13 cellular contexts compared by ENCODE assay signal in the genomic region with DNA sequence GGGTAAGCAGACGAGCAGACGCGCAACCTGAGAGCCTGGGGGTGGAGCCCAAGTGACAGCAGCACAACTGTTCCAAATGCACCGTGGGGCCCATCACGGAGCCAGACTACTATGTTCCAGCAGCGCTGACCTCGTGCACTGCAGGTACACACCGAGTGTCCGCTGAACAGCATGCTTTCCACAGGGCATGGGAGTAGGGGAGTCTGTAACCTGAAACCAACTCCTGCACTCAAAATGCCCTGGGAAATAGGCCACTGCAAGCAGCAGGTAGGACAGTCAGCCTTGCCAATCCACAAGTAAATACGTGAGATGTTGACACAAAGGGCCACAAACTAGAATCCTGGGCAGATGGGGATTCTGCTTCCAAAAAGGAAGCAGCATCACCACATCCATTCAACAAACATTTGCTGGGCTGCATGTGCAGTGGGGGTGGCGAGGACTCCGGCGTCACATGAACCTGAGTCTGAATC.
DNase-seq lines count a peak whose midpoint lies in the region; ATAC-seq and TF ChIP-seq lines count a peak whose summit lies in the region.
"Had no signal": no experiment of that assay in that cellular context is flagged by ENCODE, and none has a peak within 500 bp of the region (broad histone marks: within the 10 kb centered on the region; RNA-seq: fewer than 3 reads in every experiment).

No MANE protein-coding gene starts in this region.

- WGBS in sigmoid colon, 2 donors: 87% methylated on average over 13 of the region's 13 CpGs

- DNase-seq in NCI-H2029 (lab: John Stamatoyannopoulos, UW) (peak; percentile 78), WTC11 (ENCODE audit: low spot score) (no peak), sigmoid colon (peak; percentile 58), GDM1 (lab: John Stamatoyannopoulos, UW) (no peak), T-helper 9 cell (no peak)
- DNase-seq in activated CD4-positive, alpha-beta T cell treated with anti-CD3 and anti-CD28 coated beads for 4 hours: no peak
- DNase-seq: activated effector memory CD4-positive, alpha-beta T cell treated with anti-CD3 and anti-CD28 coated beads, Interleukin-2, amount 50 U/mL, for 16 hours; CD8-positive, alpha-beta memory T cell; substantia nigra; SW 1271 had no signal

- no peak overlapping the region for H3K4me3 Mint-ChIP-seq in WTC11
- H3K4me3 Mint-ChIP-seq: brain; CD8-positive, alpha-beta memory T cell; natural killer cell treated with Interleukin-12 subunit alpha and Interleukin-12 subunit beta and Interleukin-15 and Interleukin-18, amount 100 ng/mL, for 72 hours had no signal

- intact Hi-C loops in sigmoid colon (cut with DNase I): loop anchor here (5.0 kb wide), 1 partner anchor 36 kb away; no protein-coding TSS in a partner anchor

- H3K36me3 Mint-ChIP-seq in WTC11: peaks cover 7% of the 10 kb centered on the region

- POLR2A ChIA-PET in HEK293 (lab: Yijun Ruan, JAX) (no interaction called here), WTC11 (lab: Charles Lee) (no interaction called here)

- no peaks in the 10 kb centered on the region for H3K27me3 Mint-ChIP-seq in WTC11 (ENCODE audit: low read depth)
- H3K27me3 Mint-ChIP-seq: brain; natural killer cell treated with Interleukin-12 subunit alpha and Interleukin-12 subunit beta and Interleukin-15 and Interleukin-18, amount 100 ng/mL, for 72 hours had no signal

- H3K9me3 Mint-ChIP-seq in WTC11: no peaks in the 10 kb centered on the region
- H3K9me3 Mint-ChIP-seq: CD8-positive, alpha-beta memory T cell; natural killer cell treated with Interleukin-12 subunit alpha and Interleukin-12 subunit beta and Interleukin-15 and Interleukin-18, amount 100 ng/mL, for 72 hours had no signal

- H3K4me1 ChIP-seq in HEK293 (ENCODE audit: control insufficient read depth, insufficient read depth, low read length) (peaks cover 6% of the 10 kb centered on the region; the same call in 1 of the 2 replicates), sigmoid colon (peaks cover 0 to 61% (median 54%) of the 10 kb centered on the region in 4 donors)

- peaks cover 12 to 78% of the 10 kb centered on the region in 2 experiments for H3K36me3 ChIP-seq in HEK293 (ENCODE audit: control insufficient read depth in 2 of 2, insufficient read depth in 1 of 2, low read length in 2 of 2)
- peaks cover 9 to 40% (median 22%) of the 10 kb centered on the region in 4 donors for H3K36me3 ChIP-seq in sigmoid colon

- H3K4me3 ChIP-seq in HEK293 (ENCODE audit: low read depth, low read length) (no peak overlapping the region), sigmoid colon (no peak overlapping the region)

- H3K27ac Mint-ChIP-seq in WTC11: no peak overlapping the region

- ATAC-seq in WTC11: no peak

- peaks cover 16% of the 10 kb centered on the region for H3K4me1 Mint-ChIP-seq in WTC11

- H3K9me3 ChIP-seq in HEK293 (ENCODE audit: control insufficient read depth, insufficient read depth, low read depth, low read length) (no peaks in the 10 kb centered on the region), sigmoid colon (no peaks in the 10 kb centered on the region)

- CTCF ChIA-PET in HEK293 (lab: Yijun Ruan, JAX) (interaction anchor here (0.5 to 5.6 kb wide), 5 partner anchors 44 to 1521 kb away, joined by 3 to 44 read pairs (median 5); no protein-coding TSS in a partner anchor), WTC11 (lab: Charles Lee) (interaction anchor here (1.0 to 4.0 kb wide), 2 partner anchors 95 to 104 kb away, joined by 3 to 33 read pairs; no protein-coding TSS in a partner anchor)

- TF ChIP-seq CTCF in HEK293 (tag by site-specific recombination; IDR thresholded peaks at IDR 0.05) (no peak), WTC11 (IDR thresholded peaks at IDR 0.05) (no peak), sigmoid colon (IDR thresholded peaks at IDR 0.05) (no peak)

- no peaks in the 10 kb centered on the region for H3K27me3 ChIP-seq in sigmoid colon

- H3K27ac ChIP-seq in HEK293 (ENCODE audit: extremely low read depth, low read depth, low read length) (no peak overlapping the region), sigmoid colon (peak overlapping the region in 2 of 4 donors; percentile 74 to 78)

- TF ChIP-seq POLR2A in sigmoid colon (IDR thresholded peaks at IDR 0.05): no peak

- TF ChIP-seq EP300 in sigmoid colon (IDR thresholded peaks at IDR 0.05): no peak

TF ChIP-seq in HEK293, 187 proteins besides CTCF, POLR2A, EP300 and RAD21 (continues in another document):
- TF ChIP-seq ZNF175 (tag by site-specific recombination; IDR thresholded peaks at IDR 0.05) (no peak), ZNF549 (tag by site-specific recombination; IDR thresholded peaks at IDR 0.05) (no peak), ZNF600 (tag by site-specific recombination; IDR thresholded peaks at IDR 0.05) (no peak), SCRT2 (tag by site-specific recombination; IDR thresholded peaks at IDR 0.05) (peak; percentile 63), ZNF776 (tag by site-specific recombination; IDR thresholded peaks at IDR 0.05; ENCODE audit: borderline replicate concordance) (no peak), WT1 (tag by site-specific recombination; IDR thresholded peaks at IDR 0.05) (peak; percentile 49; the same call in 1 of the 2 replicates)
- TF ChIP-seq, protein P1, sequence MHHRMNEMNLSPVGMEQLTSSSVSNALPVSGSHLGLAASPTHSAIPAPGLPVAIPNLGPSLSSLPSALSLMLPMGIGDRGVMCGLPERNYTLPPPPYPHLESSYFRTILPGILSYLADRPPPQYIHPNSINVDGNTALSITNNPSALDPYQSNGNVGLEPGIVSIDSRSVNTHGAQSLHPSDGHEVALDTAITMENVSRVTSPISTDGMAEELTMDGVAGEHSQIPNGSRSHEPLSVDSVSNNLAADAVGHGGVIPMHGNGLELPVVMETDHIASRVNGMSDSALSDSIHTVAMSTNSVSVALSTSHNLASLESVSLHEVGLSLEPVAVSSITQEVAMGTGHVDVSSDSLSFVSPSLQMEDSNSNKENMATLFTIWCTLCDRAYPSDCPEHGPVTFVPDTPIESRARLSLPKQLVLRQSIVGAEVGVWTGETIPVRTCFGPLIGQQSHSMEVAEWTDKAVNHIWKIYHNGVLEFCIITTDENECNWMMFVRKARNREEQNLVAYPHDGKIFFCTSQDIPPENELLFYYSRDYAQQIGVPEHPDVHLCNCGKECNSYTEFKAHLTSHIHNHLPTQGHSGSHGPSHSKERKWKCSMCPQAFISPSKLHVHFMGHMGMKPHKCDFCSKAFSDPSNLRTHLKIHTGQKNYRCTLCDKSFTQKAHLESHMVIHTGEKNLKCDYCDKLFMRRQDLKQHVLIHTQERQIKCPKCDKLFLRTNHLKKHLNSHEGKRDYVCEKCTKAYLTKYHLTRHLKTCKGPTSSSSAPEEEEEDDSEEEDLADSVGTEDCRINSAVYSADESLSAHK (tag by site-specific recombination; IDR thresholded peaks at IDR 0.05): no peak

TF ChIP-seq in WTC11, 78 proteins besides CTCF, POLR2A, EP300 and RAD21:
- TF ChIP-seq SMAD4 (CRISPR knock-in tag; IDR thresholded peaks at IDR 0.05) (no peak), FOXJ3 (CRISPR knock-in tag; IDR thresholded peaks at IDR 0.05; ENCODE audit: borderline replicate concordance) (no peak), ZNF121 (CRISPR knock-in tag; IDR thresholded peaks at IDR 0.05) (0 out of 2 replicates have a peak, but pooled peaks have one; percentile 35), ZNF138 (CRISPR knock-in tag; conservative IDR thresholded peaks at IDR 0.05) (no peak)
- TF ChIP-seq, protein P2, sequence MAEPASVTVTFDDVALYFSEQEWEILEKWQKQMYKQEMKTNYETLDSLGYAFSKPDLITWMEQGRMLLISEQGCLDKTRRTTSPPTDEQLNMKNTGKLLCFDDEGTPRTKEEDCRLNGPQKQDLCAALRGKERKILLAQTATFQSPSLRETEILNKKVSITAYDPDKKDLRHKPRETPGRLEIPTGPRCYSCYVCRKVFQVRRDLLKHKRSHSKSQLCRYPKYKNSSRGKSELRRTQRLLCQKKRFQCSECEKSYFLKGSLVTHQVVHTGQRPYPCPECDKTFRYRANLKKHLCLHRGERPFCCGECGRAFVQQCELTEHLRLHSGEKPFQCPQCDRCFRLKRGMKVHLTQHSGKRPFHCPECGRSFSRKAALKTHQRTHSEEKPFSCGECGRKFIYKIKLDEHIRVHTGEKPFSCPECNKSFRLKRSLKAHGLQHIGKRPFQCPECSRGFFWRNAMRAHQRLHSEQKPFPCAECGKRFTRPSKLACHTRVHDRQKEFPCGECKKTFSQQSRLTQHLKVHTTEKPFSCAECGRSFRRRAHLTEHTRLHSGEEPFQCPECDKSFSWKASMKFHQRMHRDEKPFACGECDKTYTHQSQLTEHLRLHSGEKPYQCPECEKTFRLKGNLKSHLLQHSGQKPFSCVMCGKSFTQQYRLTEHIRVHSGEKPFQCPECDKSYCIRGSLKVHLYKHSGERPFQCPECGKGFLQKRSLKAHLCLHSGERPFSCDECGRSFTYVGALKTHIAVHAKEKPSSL (CRISPR knock-in tag; conservative IDR thresholded peaks at IDR 0.05): no peak

Comparison
In these comparisons a context has a peak if more than half of its experiments do, and no peak if none do; other contexts are left out.
1. DNase-seq: peak in NCI-H2029 (single experiment) and sigmoid colon (single experiment); none in WTC11 (single experiment), GDM1 (single experiment), activated CD4-positive, alpha-beta T cell treated with anti-CD3 and anti-CD28 coated beads for 4 hours (0 of 2) and T-helper 9 cell (single experiment).